Comparison of ENCODE assay signal across 17 cellular contexts in genomic region chr4:65773636-65774035, GRCh38.
A peak's percentile ranks its signal among the peaks of the same experiment; 100 is the strongest.
DNase-seq lines count a peak whose midpoint lies in the region; ATAC-seq and TF ChIP-seq lines count a peak whose summit lies in the region.
"Had no signal": no experiment of that assay in that cellular context is flagged by ENCODE, and none has a peak within 500 bp of the region (broad histone marks: within the 10 kb centered on the region; RNA-seq: fewer than 3 reads in every experiment).

No MANE protein-coding gene starts in this region.

- TF ChIP-seq POLR2A in gastroesophageal sphincter (IDR thresholded peaks at IDR 0.05) (no peak), ovary (IDR thresholded peaks at IDR 0.05) (no peak)

- DNase-seq in neural crest cell (ENCODE audit: low read depth, low spot score) (no peak), sciatic nerve (ENCODE audit: low spot score) (no peak), aorta (no peak), Right ventricle myocardium inferior (ENCODE audit: missing footprints) (no peak), KBM-7 (no peak), ovary (no peak)
- DNase-seq: C1 segment of cervical spinal cord, Calu3, COR-L47, DMS53, DMS79 treated with DMSO at 0.1 percent for 48 hours, GF-D8, GOT3, H7 had no signal

- peaks cover 17% of the 10 kb centered on the region for H3K9me3 Mint-ChIP-seq in neural crest cell

- H3K36me3 ChIP-seq in gastroesophageal sphincter (no peaks in the 10 kb centered on the region), aorta (ENCODE audit: control insufficient read depth in 1 of 2, insufficient read depth in 2 of 2, low read length in 1 of 2) (no peaks in the 10 kb centered on the region), ovary (no peaks in the 10 kb centered on the region)

- no peaks in the 10 kb centered on the region for H3K4me1 Mint-ChIP-seq in neural crest cell
- H3K4me1 Mint-ChIP-seq: CD4-positive, alpha-beta memory T cell had no signal

- H3K4me1 ChIP-seq in gastroesophageal sphincter (no peaks in the 10 kb centered on the region), aorta (ENCODE audit: control insufficient read depth in 1 of 2, insufficient read depth in 2 of 2, low read length in 2 of 2) (no peaks in the 10 kb centered on the region), ovary (ENCODE audit: insufficient read depth) (no peaks in the 10 kb centered on the region)

- H3K4me3 Mint-ChIP-seq in neural crest cell = no peak overlapping the region
- H3K4me3 Mint-ChIP-seq: CD4-positive, alpha-beta memory T cell had no signal

- intact Hi-C loops in sciatic nerve (cut with DNase I) (no loop called here), aorta (cut with DNase I) (no loop called here), Right ventricle myocardium inferior (cut with DNase I) (no loop called here), ovary (cut with DNase I) (no loop called here)

- 67 to 80% methylated on average over 1 of the region's 6 CpGs for WGBS in gastroesophageal sphincter (ENCODE audit: low coverage in 1 of 2), 2 donors
- 85 to 87% methylated on average over 6 of the region's 6 CpGs for WGBS in aorta, 2 donors
- WGBS in ovary, 3 donors = 83 to 90% (median 89%) methylated on average over 6 of the region's 6 CpGs

- H3K27ac ChIP-seq in gastroesophageal sphincter = no peak overlapping the region
- no peak overlapping the region for H3K27ac ChIP-seq in aorta (ENCODE audit: low read depth in 1 of 2, low read length in 2 of 2)
- H3K27ac ChIP-seq in ovary = no peak overlapping the region

- no peaks in the 10 kb centered on the region for H3K27me3 ChIP-seq in gastroesophageal sphincter
- H3K27me3 ChIP-seq in aorta (ENCODE audit: control insufficient read depth in 1 of 2, insufficient read depth in 2 of 2, low read length in 1 of 2) = no peaks in the 10 kb centered on the region
- no peaks in the 10 kb centered on the region for H3K27me3 ChIP-seq in ovary

- ATAC-seq in gastroesophageal sphincter (peak; percentile 10), sciatic nerve (peak; percentile 30), aorta (ENCODE audit: low FRiP score) (peak; percentile 54), Right ventricle myocardium inferior (no peak)
- ATAC-seq: HCT116 had no signal

- in situ Hi-C loops in KBM-7 (cut with MboI; ENCODE audit: low pct_unique_long_range_greater_than_20kb, low sequenced_read_pairs) = no loop called here

- H3K4me3 ChIP-seq in gastroesophageal sphincter (no peak overlapping the region), aorta (ENCODE audit: low read length in 2 of 2) (no peak overlapping the region), ovary (no peak overlapping the region)

- TF ChIP-seq EP300 in gastroesophageal sphincter (IDR thresholded peaks at IDR 0.05) (no peak), ovary (IDR thresholded peaks at IDR 0.05) (no peak)

- H3K9me3 ChIP-seq in gastroesophageal sphincter (peaks cover 0 to 19% (median 0%) of the 10 kb centered on the region in 3 donors), aorta (ENCODE audit: control insufficient read depth, low read length) (peaks cover 1% of the 10 kb centered on the region), ovary (peaks cover 0 to 4% of the 10 kb centered on the region in 2 donors)

- peaks cover 15% of the 10 kb centered on the region for H3K36me3 Mint-ChIP-seq in neural crest cell (ENCODE audit: low read depth)
- H3K36me3 Mint-ChIP-seq: CD4-positive, alpha-beta memory T cell had no signal

- H3K27ac Mint-ChIP-seq in neural crest cell (ENCODE audit: unreplicated experiment) = peak overlapping the region; percentile 75
- H3K27ac Mint-ChIP-seq: CD4-positive, alpha-beta memory T cell had no signal

- H3K27me3 Mint-ChIP-seq in neural crest cell (ENCODE audit: low read depth) = no peaks in the 10 kb centered on the region
- H3K27me3 Mint-ChIP-seq: CD4-positive, alpha-beta memory T cell had no signal

- TF ChIP-seq CTCF in gastroesophageal sphincter (IDR thresholded peaks at IDR 0.05) (no peak), neural crest cell (conservative IDR thresholded peaks at IDR 0.05) (no peak), ovary (IDR thresholded peaks at IDR 0.05) (no peak)
